ENCODE assay signal across 8 cellular contexts in the genomic region with DNA sequence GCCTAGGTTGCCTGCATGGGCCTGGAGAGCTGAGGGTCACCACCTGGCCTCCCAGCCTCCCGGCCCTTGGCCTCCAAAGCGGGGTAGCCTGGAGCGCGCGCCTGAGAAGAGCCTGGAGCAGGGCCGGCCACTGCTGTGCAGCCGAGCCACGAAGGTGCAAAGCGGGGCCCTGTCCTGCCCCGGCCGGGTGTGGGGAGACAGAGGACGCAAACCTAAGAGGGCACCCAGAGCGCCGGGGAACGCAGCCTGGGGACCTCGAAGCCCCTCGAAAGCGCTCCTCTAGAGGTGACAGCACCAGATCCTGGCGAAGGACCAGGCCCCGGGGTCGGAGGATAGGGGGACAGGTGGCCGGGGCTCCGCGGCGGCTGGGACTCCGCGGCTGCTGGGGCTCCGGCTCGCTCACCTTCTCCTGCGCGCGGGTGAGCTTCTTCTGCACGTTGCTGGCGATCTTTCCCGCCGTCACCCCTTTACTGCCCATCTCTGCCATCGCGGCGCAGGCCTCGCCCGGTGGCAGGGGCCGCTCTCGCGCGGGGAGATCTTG. TPM values are rescaled to one million over a fixed set of nuclear protein-coding genes. Genes with fewer than 3 reads are reported as not detected.
DNase-seq lines count a peak whose midpoint lies in the region; ATAC-seq, FAIRE-seq and TF ChIP-seq lines count a peak whose summit lies in the region.

No MANE protein-coding gene starts in this region.

- peak overlapping the region; percentile 37 for H2BK5ac ChIP-seq in IMR-90 (ENCODE audit: low read depth, low read length, poor library complexity, severe bottlenecking)

- peak overlapping the region; percentile 86 for H3K9ac ChIP-seq in IMR-90 (ENCODE audit: low read depth, low read length)
- H3K9ac ChIP-seq in GM12878 (ENCODE audit: control insufficient read depth, insufficient read depth, low read length) = no peak overlapping the region

- H3K27ac ChIP-seq in IMR-90 (ENCODE audit: insufficient read depth, low read length) (peak overlapping the region; percentile 85), GM12878 (ENCODE audit: control insufficient read depth, insufficient read depth) (no peak overlapping the region)

- H3K79me1 ChIP-seq in IMR-90 (ENCODE audit: low read depth in 1 of 2, low read length in 2 of 2) = peaks cover 5 to 46% of the 10 kb centered on the region in 2 experiments; a peak in 3 of 4 replicates

- TF ChIP-seq CTCF in IMR-90 (conservative IDR thresholded peaks at IDR 0.05; ENCODE audit: low read depth, low read length) (no peak), GM12878 (IDR thresholded peaks at IDR 0.05 in 2 of 3, conservative IDR thresholded peaks at IDR 0.05 in 1 of 3; ENCODE audit: control insufficient read depth in 2 of 3, extremely low read depth in 1 of 3, insufficient read depth in 1 of 3, low read depth in 3 of 3, low read length in 3 of 3) (no peak)

- no peak for FAIRE-seq in GM12878 (lab: Jason Lieb, UNC)

- H3K9me3 Mint-ChIP-seq in immature natural killer cell = no peaks in the 10 kb centered on the region
- H3K9me3 Mint-ChIP-seq in stimulated activated effector memory CD8-positive, alpha-beta T cell treated with anti-CD3 and anti-CD28 coated beads, Interleukin-12 subunit alpha, Interleukin-12 subunit beta, amount 100 ng/mL, for 72 hours = no peaks in the 10 kb centered on the region

- peak overlapping the region; percentile 91 for H2AK9ac ChIP-seq in IMR-90 (replicated peaks; ENCODE audit: low read depth, low read length, poor library complexity)

- TF ChIP-seq EP300 in GM12878 (IDR thresholded peaks at IDR 0.05; ENCODE audit: borderline replicate concordance in 1 of 2, control insufficient read depth in 1 of 2, low read depth in 2 of 2, low read length in 2 of 2) = no peak

- no peak overlapping the region; the same call in 2 of the 3 replicates for H2BK15ac ChIP-seq in IMR-90 (ENCODE audit: low read depth, low read length)

- WGBS in IMR-90 (ENCODE audit: extremely low coverage in 2 of 2, insufficient read length in 1 of 2), 2 experiments = 0% methylated on average over 20 of the region's 45 CpGs; no CpG with 5 or more reads in 1 of the 2 experiments
- 2% methylated on average over 35 of the region's 45 CpGs for WGBS in GM12878 (ENCODE audit: insufficient coverage, insufficient replicate concordance, low lambda C conversion rate, missing lambda C conversion rate)

- H3K56ac ChIP-seq in IMR-90 (ENCODE audit: extremely low read depth, insufficient read depth, low read length) = peak overlapping the region; percentile 53; the same call in 1 of the 2 replicates

- H3K4me1 Mint-ChIP-seq in immature natural killer cell = peaks cover 12 to 13% of the 10 kb centered on the region in 2 donors
- no peaks in the 10 kb centered on the region for H3K4me1 Mint-ChIP-seq in stimulated activated effector memory CD8-positive, alpha-beta T cell treated with anti-CD3 and anti-CD28 coated beads, Interleukin-12 subunit alpha, Interleukin-12 subunit beta, amount 100 ng/mL, for 72 hours

- H2AFZ ChIP-seq in IMR-90 (replicated peaks; ENCODE audit: low read length, poor library complexity) (peak overlapping the region; percentile 95), GM12878 (ENCODE audit: control insufficient read depth, low read depth, low read length) (peak overlapping the region; percentile 77)

- 0 out of 2 replicates have a peak overlapping the region, but pooled peaks have one; percentile 86 for H3K14ac ChIP-seq in IMR-90 (replicated peaks; ENCODE audit: low read depth, low read length)

- no peak overlapping the region for H2BK20ac ChIP-seq in IMR-90 (ENCODE audit: low read depth, low read length)

- H4K20me1 ChIP-seq in IMR-90 (ENCODE audit: insufficient read depth, low read length) = peaks cover 27% of the 10 kb centered on the region
- H4K20me1 ChIP-seq in GM12878 (ENCODE audit: control insufficient read depth, insufficient read depth) = no peaks in the 10 kb centered on the region

- SMC1A ChIA-PET in GM12878 (lab: Charles Lee; ENCODE audit: uncharacterized antibody, unreplicated experiment) = interaction anchor here (0.8 to 1.6 kb wide), 3 partner anchors 10 to 39 kb away, joined by 3 to 6 read pairs (median 4); no protein-coding TSS in a partner anchor

- H3K36me3 Mint-ChIP-seq in immature natural killer cell = no peaks in the 10 kb centered on the region
- no peaks in the 10 kb centered on the region for H3K36me3 Mint-ChIP-seq in stimulated activated effector memory CD8-positive, alpha-beta T cell treated with anti-CD3 and anti-CD28 coated beads, Interleukin-12 subunit alpha, Interleukin-12 subunit beta, amount 100 ng/mL, for 72 hours

- H4K5ac ChIP-seq in IMR-90 (ENCODE audit: low read depth, low read length) = peak overlapping the region; percentile 40

- H3K9me1 ChIP-seq in IMR-90 (ENCODE audit: insufficient read depth, low read length) = peaks cover 18% of the 10 kb centered on the region

- H3K79me2 ChIP-seq in GM12878 (ENCODE audit: control insufficient read depth, insufficient read depth, low read length) = no peaks in the 10 kb centered on the region

- H3K4me1 ChIP-seq in IMR-90 (ENCODE audit: control insufficient read depth, insufficient read depth, low read length) = peaks cover 13% of the 10 kb centered on the region
- H3K4me1 ChIP-seq in GM12878 (ENCODE audit: control insufficient read depth, insufficient read depth, low read length) = 0 out of 2 replicates have a peak, but pooled peaks cover 3% of the 10 kb centered on the region

- RAD21 ChIA-PET in GM12878 (lab: Charles Lee; ENCODE audit: unreplicated experiment) = interaction anchor here (0.9 to 2.5 kb wide), 5 partner anchors 19 to 442 kb away, joined by 3 to 9 read pairs (median 4); no protein-coding TSS in a partner anchor

- no TSS peak for BruUV-seq in IMR-90 (replicated peaks; lab: Mats Ljungman, UMichigan)
- no TSS peak for BruUV-seq in GM12878 (replicated peaks; lab: Mats Ljungman, UMichigan)

- H3K4ac ChIP-seq in IMR-90 (ENCODE audit: low read depth, low read length) = peak overlapping the region; percentile 72

- H3K27me3 ChIP-seq in IMR-90 (ENCODE audit: control insufficient read depth, insufficient read depth, low read length) (peaks cover 2% of the 10 kb centered on the region), GM12878 (replicated peaks in 1 of 2; ENCODE audit: control insufficient read depth in 2 of 2, insufficient read depth in 2 of 2, low read length in 1 of 2) (peaks cover 7 to 8% of the 10 kb centered on the region in 2 experiments; a peak in 3 of 4 replicates)

- ATAC-seq in GM21619 (IDR thresholded peaks at IDR 0.05; ENCODE audit: unreplicated experiment) (peak; percentile 20), IMR-90 (ENCODE audit: low read depth) (peak; percentile 10), GM12878 (peak; percentile 42)
- ATAC-seq in stimulated activated effector memory CD8-positive, alpha-beta T cell treated with anti-CD3 and anti-CD28 coated beads, Interleukin-12 subunit alpha, Interleukin-12 subunit beta, amount 100 ng/mL, for 72 hours = peak; percentile 49

- H3K36me3 ChIP-seq in IMR-90 (ENCODE audit: control insufficient read depth, insufficient read depth, low read length) = no peaks in the 10 kb centered on the region
- no peaks in the 10 kb centered on the region for H3K36me3 ChIP-seq in GM12878 (ENCODE audit: control insufficient read depth in 2 of 2, insufficient read depth in 2 of 2, low read length in 1 of 2)

- in situ Hi-C loops in IMR-90 (cut with MboI; ENCODE audit: low sequenced_read_pairs) = no loop called here
- in situ Hi-C loops in GM12878 (cut with MboI) = no loop called here

- dilution Hi-C loops in IMR-90 (cut with HindIII; ENCODE audit: low sequenced_read_pairs, unreplicated experiment) = no loop called here

- TF ChIP-seq POLR2A in IMR-90 (IDR thresholded peaks at IDR 0.05; ENCODE audit: low read depth, low read length) = no peak; the same call in 1 of the 2 replicates
- no peak for TF ChIP-seq POLR2A in GM12878 (IDR thresholded peaks at IDR 0.05; ENCODE audit: low read depth, low read length)

- peak overlapping the region; percentile 74 to 83; a peak in 3 of 4 replicates for H4K8ac ChIP-seq in IMR-90 (ENCODE audit: low read depth in 2 of 2, low read length in 2 of 2)

- CTCF ChIA-PET in IMR-90 (lab: Yijun Ruan, JAX) = interaction anchor here (0.6 to 1.8 kb wide), 6 partner anchors 12 to 961 kb away, joined by 3 to 7 read pairs (median 4); no protein-coding TSS in a partner anchor
- CTCF ChIA-PET in GM12878 (lab: Yijun Ruan, JAX) = interaction anchor here (1.2 kb wide), 1 partner anchor 22 kb away, joined by 3 read pairs; no protein-coding TSS in a partner anchor

- 0 out of 2 replicates have a peak, but pooled peaks have one; percentile 7 for TF ChIP-seq RAD21 in IMR-90 (IDR thresholded peaks at IDR 0.05; ENCODE audit: low read length)
- TF ChIP-seq RAD21 in GM12878 (IDR thresholded peaks at IDR 0.05; ENCODE audit: insufficient read depth, low read depth, low read length) = no peak

- H3K4me2 ChIP-seq in IMR-90 (ENCODE audit: low read depth, low read length) (peak overlapping the region; percentile 86), GM12878 (ENCODE audit: control insufficient read depth, insufficient read depth) (peak overlapping the region; percentile 85)

- peak overlapping the region; percentile 82 for H3K4me3 ChIP-seq in IMR-90 (ENCODE audit: insufficient read depth, low read depth, low read length)
- peak overlapping the region; percentile 77 for H3K4me3 ChIP-seq in GM12878

- H4K91ac ChIP-seq in IMR-90 (ENCODE audit: insufficient read depth, low read depth, low read length) = peak overlapping the region; percentile 77; the same call in 1 of the 2 replicates

- intact Hi-C loops in IMR-90 (cut with micrococcal nuclease) (loop anchor here (2.0 to 5.0 kb wide), 5 partner anchors 38 to 449 kb away; a partner anchor contains a TSS), GM12878 (cut with micrococcal nuclease; ENCODE audit: unreplicated experiment) (no loop called here)

- POLR2A ChIA-PET in IMR-90 (lab: Charles Lee; ENCODE audit: unreplicated experiment) (no interaction called here), GM12878 (lab: Charles Lee) (interaction anchor here (0.5 kb wide), 1 partner anchor 21 kb away, joined by 3 read pairs; no protein-coding TSS in a partner anchor)

- H3K18ac ChIP-seq in IMR-90 (ENCODE audit: low read depth, low read length) = peak overlapping the region; percentile 46; the same call in 1 of the 2 replicates

- H3K27ac Mint-ChIP-seq in immature natural killer cell = peak overlapping the region in 2 of 6 donors; percentile 32 to 40
- no peak overlapping the region for H3K27ac Mint-ChIP-seq in stimulated activated effector memory CD8-positive, alpha-beta T cell treated with anti-CD3 and anti-CD28 coated beads, Interleukin-12 subunit alpha, Interleukin-12 subunit beta, amount 100 ng/mL, for 72 hours

- no peaks in the 10 kb centered on the region for H3K9me3 ChIP-seq in IMR-90 (ENCODE audit: control insufficient read depth, insufficient read depth, low read length)
- no peaks in the 10 kb centered on the region for H3K9me3 ChIP-seq in GM12878 (replicated peaks; ENCODE audit: control insufficient read depth, insufficient read depth, low read length)

- H3K4me3 Mint-ChIP-seq in immature natural killer cell = peak overlapping the region; percentile 70 to 83 (median 74)
- peak overlapping the region; percentile 83 for H3K4me3 Mint-ChIP-seq in stimulated activated effector memory CD8-positive, alpha-beta T cell treated with anti-CD3 and anti-CD28 coated beads, Interleukin-12 subunit alpha, Interleukin-12 subunit beta, amount 100 ng/mL, for 72 hours

- peak overlapping the region; percentile 95 for H3K23ac ChIP-seq in IMR-90 (ENCODE audit: low read depth, low read length)

- DNase-seq in EL (peak; percentile 30), IMR-90 (peak; percentile 10), GM12878 (ENCODE audit: low read depth, low spot score) (no peak), immature natural killer cell (no peak), NCI-H2107 treated with DMSO at 0.1 percent for 48 hours (lab: John Stamatoyannopoulos, UW; ENCODE audit: unreplicated experiment) (no peak), DMS153 treated with DMSO at 0.1 percent for 48 hours (lab: John Stamatoyannopoulos, UW; ENCODE audit: unreplicated experiment) (no peak)
- DNase-seq in stimulated activated effector memory CD8-positive, alpha-beta T cell treated with anti-CD3 and anti-CD28 coated beads, Interleukin-12 subunit alpha, Interleukin-12 subunit beta, amount 100 ng/mL, for 72 hours (ENCODE audit: low spot score in 2 of 2) = peak in 1 of 2 donors; percentile 65

- H3K27me3 Mint-ChIP-seq in immature natural killer cell (ENCODE audit: low read depth in 3 of 3) = peaks cover 0 to 7% (median 4%) of the 10 kb centered on the region in 3 donors

- peak overlapping the region; percentile 64; the same call in 1 of the 2 replicates for H2AK5ac ChIP-seq in IMR-90 (ENCODE audit: low read depth, low read length)

- peak overlapping the region; percentile 51; the same call in 1 of the 2 replicates for H2BK120ac ChIP-seq in IMR-90 (ENCODE audit: low read depth, low read length)

RNA-seq across cellular contexts. Expression of a gene that starts 0.4 kb away (rescaled TPM):
- total RNA-seq in IMR-90 (2012; rRNA removed) (18.1 and 19.7 TPM in 2 replicates), GM12878 (2014; rRNA removed) (16.1 and 21.3 TPM in 2 replicates), GM12878 (2014; rRNA removed; fragmentation: Illumina TruSeq; extraction: Trizol) (6.3 and 9.6 TPM in 2 replicates), GM12878 (2021) (21.0 TPM in 2 replicates)
- polyA plus RNA-seq in IMR-90 (2012; rRNA removed) (25.7 and 26.4 TPM in 2 replicates), GM12878 (2011; rRNA removed) (1.3 and 2.2 TPM in 2 replicates), GM12878 (2014; fragmentation: Illumina TruSeq; extraction: Trizol) (2.7 and 6.7 TPM in 2 replicates), GM12878 (2014; fragmentation: Nextera tagmentation; extraction: Ambion mirVana) (under 1 TPM; 0.32 to 0.91 TPM), GM12878 (2014; rRNA removed) (12.7 and 20.5 TPM in 2 replicates), GM12878 (2016; fragmentation: Nextera tagmentation; extraction: Ambion mirVana) (10 to 100 TPM; 15.8 to 16.8 TPM), immature natural killer cell (100 to 1,000 TPM; 110 to 169 (median 167) TPM)
- polyA plus RNA-seq in IMR-90 (2012; cell fraction: cytosol; rRNA removed) = 18.6 and 33.9 TPM in 2 replicates
- 48.9 and 50.9 TPM in 2 replicates for polyA plus RNA-seq in IMR-90 (2012; cell fraction: nucleus; rRNA removed; ENCODE audit: low replicate concordance)
- total RNA-seq in GM12878 (2013; cell fraction: nucleolus; rRNA removed) = 12.6 and 12.8 TPM in 2 replicates
- 11.7 TPM for polyA plus RNA-seq in GM12878 (2011; ENCODE audit: low read depth)
- polyA plus RNA-seq in GM12878 (2011; cell fraction: cytosol; rRNA removed) = 2.6 and 3.7 TPM in 2 replicates
- polyA plus RNA-seq in GM12878 (2011; cell fraction: nucleus; rRNA removed) = 7.8 and 7.9 TPM in 2 replicates
- polyA plus RNA-seq in GM12878 (2012) = 36.1 and 36.8 TPM in 2 replicates
- polyA minus RNA-seq in GM12878 (2011; rRNA and poly(A)+ RNA removed) = 1.8 and 3.0 TPM in 2 replicates
- 0.80 and 2.8 TPM in 2 replicates for polyA minus RNA-seq in GM12878 (2011; cell fraction: cytosol; rRNA and poly(A)+ RNA removed)
- polyA minus RNA-seq in GM12878 (2011; cell fraction: nucleus; rRNA and poly(A)+ RNA removed) = 1.8 and 3.1 TPM in 2 replicates

Comparison
In these comparisons a context has a peak if more than half of its experiments do, and no peak if none do; other contexts are left out.
1. DNase-seq: peak in EL (single experiment) and IMR-90 (single experiment); none in GM12878 (single experiment), immature natural killer cell (0 of 3), NCI-H2107 treated with DMSO at 0.1 percent for 48 hours (single experiment) and DMS153 treated with DMSO at 0.1 percent for 48 hours (single experiment).
2. Peak in every context shown above with its lines, with median percentiles within 50 percentile points of each other: ATAC-seq.